8 cellular contexts compared by ENCODE assay signal in genomic region chr9:127778280-127779135, GRCh38. TPM values are rescaled to one million over a fixed set of nuclear protein-coding genes. Genes with fewer than 3 reads are reported as not detected.
DNase-seq lines count a peak whose midpoint lies in the region; ATAC-seq and TF ChIP-seq lines count a peak whose summit lies in the region.

Gene SH2D3C, minus strand, starts transcription at chr9:127778666. Its CDS starts 39 bp downstream, at chr9:127778627.

- H3K4me3 Mint-ChIP-seq in chondrocyte (ENCODE audit: unreplicated experiment) (peak within 1 kb of the TSS; percentile 13), neural crest cell (no peak within 1 kb of the TSS)

- peak within 1 kb of the TSS; percentile 75 for H3K27ac Mint-ChIP-seq in chondrocyte (ENCODE audit: unreplicated experiment)
- peak within 1 kb of the TSS; percentile 3 for H3K27ac Mint-ChIP-seq in neural crest cell (ENCODE audit: unreplicated experiment)

- peak; percentile 31 for ATAC-seq in GM21825 (IDR thresholded peaks at IDR 0.05; ENCODE audit: unreplicated experiment)

- H3K9me3 Mint-ChIP-seq in chondrocyte (ENCODE audit: low read depth) (no peaks in the 10 kb centered on the region), neural crest cell (no peaks in the 10 kb centered on the region)

- H3K27me3 Mint-ChIP-seq in chondrocyte (ENCODE audit: low read depth) (no peaks in the 10 kb centered on the region), neural crest cell (ENCODE audit: low read depth) (no peaks in the 10 kb centered on the region)

- H3K36me3 Mint-ChIP-seq in chondrocyte (ENCODE audit: low read depth) (no peaks in the 10 kb centered on the region), neural crest cell (ENCODE audit: low read depth) (no peaks in the 10 kb centered on the region)

- no peak for TF ChIP-seq CTCF in chondrocyte (IDR thresholded peaks at IDR 0.05)
- TF ChIP-seq CTCF in neural crest cell (conservative IDR thresholded peaks at IDR 0.05): no peak

- H3K4me1 Mint-ChIP-seq in chondrocyte (ENCODE audit: low read depth) (peaks cover 10% of the 10 kb centered on the region), neural crest cell (peaks cover 10% of the 10 kb centered on the region)

- DNase-seq in GDM1 (lab: John Stamatoyannopoulos, UW) (peak; percentile 81), SKM-1 (lab: John Stamatoyannopoulos, UW; ENCODE audit: unreplicated experiment) (peak; percentile 35), chondrocyte (ENCODE audit: low spot score) (no peak), neural crest cell (ENCODE audit: low read depth, low spot score) (no peak), NCI-H187 treated with DMSO at 0.1 percent for 48 hours (lab: John Stamatoyannopoulos, UW) (no peak), cerebellum (ENCODE audit: low spot score) (no peak), Ammon's horn (ENCODE audit: low spot score) (no peak)

RNA-seq across cellular contexts. Expression of gene SH2D3C, which starts in this region (rescaled TPM):
- 2.5 to 9.9 TPM (median 9.4 TPM) in 3 replicates for total RNA-seq in chondrocyte
- 6.0 and 7.2 TPM in 2 replicates for total RNA-seq in neural crest cell
- total RNA-seq in cerebellum: 8.5 TPM

Comparison
In these comparisons a context has a peak if more than half of its experiments do, and no peak if none do; other contexts are left out.
1. DNase-seq: peak in GDM1 (single experiment) and SKM-1 (single experiment); none in chondrocyte (single experiment), neural crest cell (single experiment), NCI-H187 treated with DMSO at 0.1 percent for 48 hours (single experiment), cerebellum (single experiment) and Ammon's horn (single experiment).